3 cellular contexts compared by ENCODE assay signal in genomic region chr21:39680216-39680615, GRCh38.
"Had no signal": no experiment of that assay in that cellular context is flagged by ENCODE, and none has a peak within 500 bp of the region (broad histone marks: within the 10 kb centered on the region; RNA-seq: fewer than 3 reads in every experiment).

No MANE protein-coding gene starts in this region.

- H3K4me3 ChIP-seq: GM12878 had no signal

- DNase-seq: GDM1, GF-D8 had no signal

- ATAC-seq: GM12878 had no signal
